ENCODE assay signal across 9 cellular contexts in the genomic region with DNA sequence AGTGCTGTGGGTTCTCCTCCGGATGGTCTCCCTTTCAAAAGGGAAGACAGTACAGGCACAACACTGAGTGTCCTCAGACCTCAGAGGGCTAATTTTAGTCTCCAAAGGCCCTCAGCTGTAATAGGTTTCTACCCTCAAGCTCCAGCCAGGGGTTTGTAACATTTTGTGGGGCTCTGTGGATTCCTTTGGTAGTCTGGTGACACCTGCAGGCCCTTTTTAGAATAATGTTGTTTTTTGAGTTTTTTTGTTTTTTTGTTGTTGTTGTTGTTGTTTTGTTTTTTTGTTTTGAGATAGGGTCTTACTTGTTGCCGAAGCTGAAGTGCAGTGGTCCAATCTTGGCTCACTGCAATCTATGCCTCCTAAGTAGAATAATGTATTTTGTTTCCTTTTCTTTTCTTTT. TPM values are rescaled to one million over a fixed set of nuclear protein-coding genes. Genes with fewer than 3 reads are reported as not detected.
DNase-seq lines count a peak whose midpoint lies in the region; ATAC-seq and TF ChIP-seq lines count a peak whose summit lies in the region.
"Had no signal": no experiment of that assay in that cellular context is flagged by ENCODE, and none has a peak within 500 bp of the region (broad histone marks: within the 10 kb centered on the region; RNA-seq: fewer than 3 reads in every experiment).

No MANE protein-coding gene starts in this region.

- H3K4me2 ChIP-seq in OCI-LY7 (ENCODE audit: low read length) (no peak overlapping the region), fibroblast of lung (ENCODE audit: extremely low read depth, insufficient read depth, low read length) (no peak overlapping the region)

- H3K9me3 ChIP-seq in OCI-LY7 (ENCODE audit: low read length) (no peaks in the 10 kb centered on the region), fibroblast of lung (ENCODE audit: control insufficient read depth, insufficient read depth, low read depth, low read length) (no peaks in the 10 kb centered on the region), sigmoid colon (no peaks in the 10 kb centered on the region)

- peak; percentile 55 for DNase-seq in OCI-LY7 (ENCODE audit: low spot score)
- DNase-seq in fibroblast of lung (ENCODE audit: low read depth in 2 of 2) = peak in 1 of 2 donors; percentile 54
- DNase-seq in sigmoid colon = no peak
- DNase-seq in NCI-H526 treated with DMSO at 0.1 percent for 48 hours (lab: John Stamatoyannopoulos, UW) = no peak
- DNase-seq in NCI-H1092 treated with DMSO at 0.1 percent for 48 hours (lab: John Stamatoyannopoulos, UW) = no peak
- no peak for DNase-seq in NCI-H1436 (lab: John Stamatoyannopoulos, UW)
- DNase-seq: NCI-H2107 had no signal

- H3K4me3 ChIP-seq in OCI-LY7 (ENCODE audit: low read depth, low read length, poor library complexity, severe bottlenecking) = no peak overlapping the region
- no peak overlapping the region for H3K4me3 ChIP-seq in fibroblast of lung (replicated peaks in 1 of 4; ENCODE audit: control extremely low read depth in 1 of 4, insufficient read depth in 1 of 4, low read depth in 3 of 4, low read length in 4 of 4)
- no peak overlapping the region for H3K4me3 ChIP-seq in sigmoid colon

- TF ChIP-seq CTCF in GM12874 (IDR thresholded peaks at IDR 0.05; ENCODE audit: insufficient read depth, low read depth, low read length) (peak; percentile 22; the same call in 1 of the 2 replicates), OCI-LY7 (conservative IDR thresholded peaks at IDR 0.05; ENCODE audit: low read length) (peak; percentile 75), fibroblast of lung (conservative IDR thresholded peaks at IDR 0.05 in 1 of 2, IDR thresholded peaks at IDR 0.05 in 1 of 2; ENCODE audit: low read depth in 1 of 2, low read length in 2 of 2) (peak; percentile 35 to 38), sigmoid colon (IDR thresholded peaks at IDR 0.05) (peak in 3 of 4 experiments; percentile 16 to 46 (median 38))

- H3K4me1 ChIP-seq in OCI-LY7 (ENCODE audit: insufficient read depth, low read length, poor library complexity, severe bottlenecking) = peaks cover 17% of the 10 kb centered on the region
- H3K4me1 ChIP-seq in fibroblast of lung (ENCODE audit: control insufficient read depth, extremely low read depth, insufficient read depth, low read length) = no peaks in the 10 kb centered on the region
- H3K4me1 ChIP-seq in sigmoid colon = no peaks in the 10 kb centered on the region

- H2AFZ ChIP-seq in OCI-LY7 (ENCODE audit: low read length) = no peak overlapping the region
- no peak overlapping the region for H2AFZ ChIP-seq in fibroblast of lung (ENCODE audit: low read length)

- H3K27me3 ChIP-seq in fibroblast of lung (ENCODE audit: control insufficient read depth, insufficient read depth, low read length) = no peaks in the 10 kb centered on the region
- H3K27me3 ChIP-seq in sigmoid colon = no peaks in the 10 kb centered on the region

- intact Hi-C loops in OCI-LY7 (cut with micrococcal nuclease; ENCODE audit: unreplicated experiment) = loop anchor here (1.0 to 5.0 kb wide), 3 partner anchors 36 to 286 kb away; a partner anchor contains a TSS
- intact Hi-C loops in sigmoid colon (cut with DNase I) = loop anchor here (1.0 to 10.0 kb wide), 3 partner anchors 46 to 309 kb away; no protein-coding TSS in a partner anchor

- H3K79me2 ChIP-seq in OCI-LY7 (ENCODE audit: insufficient read depth, low read depth, low read length) (no peaks in the 10 kb centered on the region), fibroblast of lung (ENCODE audit: control insufficient read depth, insufficient read depth, low read length) (no peaks in the 10 kb centered on the region)

- CTCF ChIA-PET in OCI-LY7 (lab: Charles Lee; ENCODE audit: unreplicated experiment) = no interaction called here

- BruUV-seq in OCI-LY7 (replicated peaks; lab: Mats Ljungman, UMichigan) = no TSS peak

- no peak for ATAC-seq in GM21528 (IDR thresholded peaks at IDR 0.05; ENCODE audit: low FRiP score, unreplicated experiment)

- TF ChIP-seq EP300 in sigmoid colon (IDR thresholded peaks at IDR 0.05) = no peak

- no peaks in the 10 kb centered on the region for H3K9me2 ChIP-seq in OCI-LY7 (ENCODE audit: insufficient read depth, low read length)

- H3K36me3 ChIP-seq in OCI-LY7 (ENCODE audit: insufficient read depth, low read length) = peaks cover 56% of the 10 kb centered on the region
- H3K36me3 ChIP-seq in fibroblast of lung (ENCODE audit: control insufficient read depth, insufficient read depth, low read length) = peaks cover 1% of the 10 kb centered on the region
- H3K36me3 ChIP-seq in sigmoid colon = peaks cover 0 to 10% (median 0%) of the 10 kb centered on the region in 4 donors

- H3K9ac ChIP-seq in fibroblast of lung (ENCODE audit: insufficient read depth, low read length) = no peak overlapping the region

- H3K27ac ChIP-seq in OCI-LY7 (ENCODE audit: low read depth, low read length, poor library complexity, severe bottlenecking) (no peak overlapping the region), fibroblast of lung (ENCODE audit: insufficient read depth, low read length) (no peak overlapping the region), sigmoid colon (no peak overlapping the region)

- no peaks in the 10 kb centered on the region for H4K20me1 ChIP-seq in OCI-LY7 (ENCODE audit: insufficient read depth, low read length)
- H4K20me1 ChIP-seq in fibroblast of lung (ENCODE audit: control insufficient read depth, extremely low read depth, insufficient read depth, low read length) = no peaks in the 10 kb centered on the region

- TF ChIP-seq POLR2A in sigmoid colon (IDR thresholded peaks at IDR 0.05) = no peak

- POLR2A ChIA-PET in OCI-LY7 (lab: Charles Lee) = no interaction called here

- WGBS in sigmoid colon, 2 donors = 80 to 84% methylated on average over 2 of the region's 2 CpGs

RNA-seq across cellular contexts. Expression of a gene that starts 15.0 kb away (rescaled TPM):
- 5.3 and 7.5 TPM in 2 replicates for total RNA-seq in OCI-LY7 (2014; rRNA removed; shearing (Covaris generic))
- total RNA-seq in OCI-LY7 (2022) (21.9 and 23.6 TPM in 2 replicates), fibroblast of lung (2.8 TPM in 2 replicates), sigmoid colon (1 to 10 TPM; 3.5 to 5.8 (median 4.6) TPM)
- polyA plus RNA-seq in fibroblast of lung (1.7 and 3.2 TPM in 2 replicates), sigmoid colon (1 to 10 TPM in 2 of 3 donors, under 1 TPM in 1; 0.23 to 7.4 (median 1.2) TPM)
- 4.1 and 9.0 TPM in 2 replicates for polyA plus RNA-seq in fibroblast of lung (2012)
- polyA minus RNA-seq in fibroblast of lung (ENCODE audit: low replicate concordance) = 11.8 and 14.4 TPM in 2 replicates

RNA-seq across cellular contexts. Expression of a gene that starts 34.5 kb away (rescaled TPM):
- total RNA-seq in OCI-LY7 (2014; rRNA removed; shearing (Covaris generic)) = 14.4 and 15.1 TPM in 2 replicates
- total RNA-seq in OCI-LY7 (2022) (14.1 and 16.5 TPM in 2 replicates), fibroblast of lung (4.8 and 4.9 TPM in 2 replicates), sigmoid colon (10 to 100 TPM in 2 of 4 donors, 1 to 10 TPM in 2; 3.9 to 11.8 (median 9.0) TPM)
- polyA plus RNA-seq in fibroblast of lung (3.5 and 4.6 TPM in 2 replicates), sigmoid colon (10 to 100 TPM in 1 of 3 donors, 1 to 10 TPM in 2; 5.4 to 16.6 (median 6.2) TPM)
- 2.8 and 4.4 TPM in 2 replicates for polyA plus RNA-seq in fibroblast of lung (2012)
- 1.9 and 2.0 TPM in 2 replicates for polyA minus RNA-seq in fibroblast of lung (ENCODE audit: low replicate concordance)

Comparison
In these comparisons a context has a peak if more than half of its experiments do, and no peak if none do; other contexts are left out.
1. CTCF ChIP-seq: peak in every context shown above with its lines; median percentile 75 in OCI-LY7; 38 in sigmoid colon; 36 in fibroblast of lung; 22 in GM12874.